Comparison of ENCODE assay signal across 8 cellular contexts in the genomic region with DNA sequence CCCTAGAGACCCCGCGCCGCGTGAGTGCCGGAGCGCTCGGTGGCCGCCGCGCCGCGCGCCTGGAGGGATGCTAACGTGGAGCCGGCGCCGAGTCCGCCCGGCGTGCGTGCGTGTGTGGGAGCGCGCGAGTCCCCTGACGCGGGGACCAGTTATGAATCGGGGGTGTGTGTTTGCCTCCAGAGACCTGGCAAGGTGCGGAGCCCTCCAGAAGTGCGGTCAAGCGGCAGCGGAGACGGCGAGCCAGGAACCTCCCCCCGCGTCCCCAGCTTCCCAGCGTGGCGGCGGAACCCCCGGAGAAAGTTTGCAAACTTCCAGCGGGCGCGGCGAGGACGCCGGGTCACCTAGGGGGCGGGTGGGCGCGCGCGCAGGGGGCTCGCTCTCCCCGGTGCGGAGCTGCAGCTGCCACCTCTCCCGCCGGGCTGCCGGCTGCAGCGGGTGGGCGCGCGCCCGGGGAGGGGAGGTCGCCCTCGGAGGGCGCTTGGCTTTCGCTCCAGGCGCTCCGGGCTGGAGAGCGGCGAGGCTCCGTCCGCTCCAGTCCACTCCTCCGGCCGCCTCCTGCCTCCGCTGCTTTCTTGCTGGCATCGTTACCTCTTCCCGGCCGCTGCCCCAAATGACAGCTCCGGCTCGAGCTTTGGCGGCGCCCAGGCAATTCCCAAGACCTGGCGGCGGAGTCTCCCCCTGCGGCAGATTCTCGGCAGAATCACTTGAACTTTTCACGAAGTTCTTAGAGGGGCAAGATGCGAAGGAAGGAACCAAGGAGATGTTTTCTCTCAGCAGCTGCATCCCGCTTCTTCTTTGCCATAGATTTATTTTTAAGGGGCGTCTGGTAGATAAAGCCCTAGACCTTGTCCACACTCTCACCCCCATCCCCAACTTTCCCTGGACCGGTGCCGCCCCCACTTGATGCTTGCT. TPM values are rescaled to one million over a fixed set of nuclear protein-coding genes. Genes with fewer than 3 reads are reported as not detected.
DNase-seq lines count a peak whose midpoint lies in the region; ATAC-seq and TF ChIP-seq lines count a peak whose summit lies in the region.

No MANE protein-coding gene starts in this region.

- H3K9me3 ChIP-seq in OCI-LY3 (ENCODE audit: insufficient read depth, low read length), result no peaks in the 10 kb centered on the region
- no peaks in the 10 kb centered on the region for H3K9me3 ChIP-seq in lower lobe of right lung
- H3K9me3 ChIP-seq in thoracic aorta, result no peaks in the 10 kb centered on the region

- POLR2A ChIA-PET in activated CD4-positive, alpha-beta T cell treated with anti-CD3 and anti-CD28 coated beads for 36 hours (lab: Charles Lee), result no interaction called here

- intact Hi-C loops in activated CD4-positive, alpha-beta T cell treated with anti-CD3 and anti-CD28 coated beads for 36 hours (cut with DNase I, micrococcal nuclease), result loop anchor here (1.0 to 10.0 kb wide), 7 partner anchors 32 to 257 kb away; no protein-coding TSS in a partner anchor
- intact Hi-C loops in lower lobe of right lung (cut with DNase I), result no loop called here

- H3K9me3 Mint-ChIP-seq in activated CD4-positive, alpha-beta T cell treated with anti-CD3 and anti-CD28 coated beads for 36 hours (ENCODE audit: low read depth), result no peaks in the 10 kb centered on the region

- H2AFZ ChIP-seq in OCI-LY3 (ENCODE audit: low read depth, low read length), result no peak overlapping the region

- CTCF ChIA-PET in activated CD4-positive, alpha-beta T cell treated with anti-CD3 and anti-CD28 coated beads for 36 hours (lab: Charles Lee), result interaction anchor here (0.6 kb wide), 1 partner anchor 1003 kb away, joined by 3 read pairs; no protein-coding TSS in a partner anchor

- H3K4me2 ChIP-seq in OCI-LY3 (ENCODE audit: low read length), result peak overlapping the region; percentile 88

- peak; percentile 32 for DNase-seq in activated CD4-positive, alpha-beta T cell treated with anti-CD3 and anti-CD28 coated beads for 36 hours
- no peak for DNase-seq in activated CD4-positive, alpha-beta T cell treated with anti-CD3 and anti-CD28 coated beads, Interleukin-2, amount 50 U/mL, for 1 hour
- DNase-seq in dedifferentiated amniotic fluid mesenchymal stem cell (ENCODE audit: extremely low spot score) (peak; percentile 27), lower lobe of right lung (peak; percentile 53), thoracic aorta (ENCODE audit: low spot score) (no peak), SKM-1 (lab: John Stamatoyannopoulos, UW; ENCODE audit: unreplicated experiment) (no peak)

- ATAC-seq in activated CD4-positive, alpha-beta T cell treated with anti-CD3 and anti-CD28 coated beads for 36 hours, result no peak
- ATAC-seq in lower lobe of right lung (peak; percentile 42 to 47), thoracic aorta (ENCODE audit: insufficient number of reproducible peaks, low FRiP score, low read depth) (no peak), HG03135 (IDR thresholded peaks at IDR 0.05; ENCODE audit: unreplicated experiment) (no peak)

- H3K4me3 ChIP-seq in OCI-LY3 (ENCODE audit: low read length) (no peak overlapping the region), lower lobe of right lung (peak overlapping the region; percentile 60), thoracic aorta (peak overlapping the region; percentile 88)

- H4K20me1 ChIP-seq in OCI-LY3 (ENCODE audit: insufficient read depth, low read length), result no peaks in the 10 kb centered on the region

- H3K27me3 ChIP-seq in OCI-LY3 (ENCODE audit: low read depth, low read length) (peaks cover 22% of the 10 kb centered on the region), lower lobe of right lung (ENCODE audit: low read depth) (peaks cover 33% of the 10 kb centered on the region), thoracic aorta (replicated peaks; ENCODE audit: insufficient read depth) (no peaks in the 10 kb centered on the region)

- H3K27ac ChIP-seq in OCI-LY3 (ENCODE audit: low read length) (no peak overlapping the region), lower lobe of right lung (peak overlapping the region; percentile 59), thoracic aorta (peak overlapping the region; percentile 91 to 96)

- H3K79me2 ChIP-seq in OCI-LY3 (ENCODE audit: low read length), result no peaks in the 10 kb centered on the region

- H3K36me3 ChIP-seq in OCI-LY3 (replicated peaks; ENCODE audit: low read depth, low read length) (no peaks in the 10 kb centered on the region), lower lobe of right lung (no peaks in the 10 kb centered on the region), thoracic aorta (no peaks in the 10 kb centered on the region)

- H3K4me1 ChIP-seq in OCI-LY3 (ENCODE audit: low read length) (peaks cover 5% of the 10 kb centered on the region), lower lobe of right lung (peaks cover 24% of the 10 kb centered on the region), thoracic aorta (ENCODE audit: control insufficient read depth in 1 of 2, low read depth in 2 of 2) (peaks cover 16 to 29% of the 10 kb centered on the region in 2 donors)

- peaks cover 39% of the 10 kb centered on the region for H3K4me1 Mint-ChIP-seq in activated CD4-positive, alpha-beta T cell treated with anti-CD3 and anti-CD28 coated beads for 36 hours

- peak overlapping the region; percentile 75 for H3K4me3 Mint-ChIP-seq in activated CD4-positive, alpha-beta T cell treated with anti-CD3 and anti-CD28 coated beads for 36 hours

- H3K36me3 Mint-ChIP-seq in activated CD4-positive, alpha-beta T cell treated with anti-CD3 and anti-CD28 coated beads for 36 hours (ENCODE audit: low read depth), result no peaks in the 10 kb centered on the region

- H3K27me3 Mint-ChIP-seq in activated CD4-positive, alpha-beta T cell treated with anti-CD3 and anti-CD28 coated beads for 36 hours, result peaks cover 58% of the 10 kb centered on the region

- peak overlapping the region; percentile 70 for H3K27ac Mint-ChIP-seq in activated CD4-positive, alpha-beta T cell treated with anti-CD3 and anti-CD28 coated beads for 36 hours

- no peak for TF ChIP-seq CTCF in OCI-LY3 (IDR thresholded peaks at IDR 0.05; ENCODE audit: low read depth, low read length)
- TF ChIP-seq CTCF in lower lobe of right lung (IDR thresholded peaks at IDR 0.05), result no peak
- TF ChIP-seq CTCF in thoracic aorta (IDR thresholded peaks at IDR 0.05), result no peak

- H3K9ac ChIP-seq in OCI-LY3 (ENCODE audit: low read length), result no peak overlapping the region

RNA-seq across cellular contexts. Expression of a gene that starts 2.3 kb away (rescaled TPM):
- total RNA-seq in activated CD4-positive, alpha-beta T cell treated with anti-CD3 and anti-CD28 coated beads for 36 hours, result under 1 TPM; 0.50 to 0.61 TPM
- total RNA-seq in lower lobe of right lung (10.3 TPM), thoracic aorta (10 to 100 TPM; 44.4 to 49.1 TPM)

Comparison
In these comparisons a context has a peak if more than half of its experiments do, and no peak if none do; other contexts are left out.
1. DNase-seq: peak in activated CD4-positive, alpha-beta T cell treated with anti-CD3 and anti-CD28 coated beads for 36 hours (single experiment), dedifferentiated amniotic fluid mesenchymal stem cell (single experiment) and lower lobe of right lung (single experiment); none in activated CD4-positive, alpha-beta T cell treated with anti-CD3 and anti-CD28 coated beads, Interleukin-2, amount 50 U/mL, for 1 hour (single experiment), thoracic aorta (single experiment) and SKM-1 (single experiment).
2. ATAC-seq: peak in lower lobe of right lung (2 of 2); none in activated CD4-positive, alpha-beta T cell treated with anti-CD3 and anti-CD28 coated beads for 36 hours (single experiment), thoracic aorta (single experiment) and HG03135 (single experiment).